Comparison of ENCODE assay signal across 8 cellular contexts in genomic region chr7:102363549-102364393, GRCh38. TPM values are rescaled to one million over a fixed set of nuclear protein-coding genes. Genes with fewer than 3 reads are reported as not detected.
DNase-seq lines count a peak whose midpoint lies in the region; ATAC-seq and TF ChIP-seq lines count a peak whose summit lies in the region.
"Not testable (repeated sequence)": the region's sequence is repeated elsewhere in the genome, so short reads cannot be mapped to it uniquely, and the experiment has no call there.

No MANE protein-coding gene starts in this region.

- TF ChIP-seq RAD21 in liver (IDR thresholded peaks at IDR 0.05), result peak in 1 of 2 donors; percentile 14

- H3K27ac Mint-ChIP-seq in CD14-positive monocyte, result peak overlapping the region; percentile 77 to 90 (median 80)

- under 1% methylated on average over 76 of the region's 76 CpGs for WGBS in liver

- H3K27me3 Mint-ChIP-seq in CD14-positive monocyte (ENCODE audit: low read depth in 3 of 3), result not testable (repeated sequence)

- peak; percentile 96 for DNase-seq in CD14-positive monocyte (ENCODE audit: low spot score)
- peak; percentile 97 for DNase-seq in NCI-H526 treated with DMSO at 0.1 percent for 48 hours (lab: John Stamatoyannopoulos, UW)
- peak; percentile 89 for DNase-seq in activated CD4-positive, alpha-beta T cell treated with anti-CD3 and anti-CD28 coated beads, Interleukin-2, amount 50 U/mL, for 1 hour
- peak; percentile 98 for DNase-seq in dermis blood vessel endothelial cell
- DNase-seq in stimulated activated CD4-positive, alpha-beta T cell treated with anti-CD3 and anti-CD28 coated beads, Interleukin-4, amount 100 ng/mL, for 1 hour, result peak; percentile 90

- peak overlapping the region; percentile 60 to 67 for H3K9ac ChIP-seq in liver (ENCODE audit: low read depth in 1 of 2, low read length in 2 of 2)

- H3K4me3 ChIP-seq in liver (ENCODE audit: low read depth in 1 of 3, low read length in 3 of 3), result peak overlapping the region; percentile 69 to 76 (median 69)

- not testable (repeated sequence) for H3K9me3 Mint-ChIP-seq in CD14-positive monocyte

- peaks cover 12% of the 10 kb centered on the region for H3K4me1 Mint-ChIP-seq in CD14-positive monocyte

- H3K27me3 ChIP-seq in liver (ENCODE audit: control insufficient read depth in 4 of 4, insufficient read depth in 4 of 4, low read length in 3 of 4), result not testable (repeated sequence)

- peak; percentile 98 for ATAC-seq in GM19351 (IDR thresholded peaks at IDR 0.05; ENCODE audit: unreplicated experiment)
- ATAC-seq in HG03520 (IDR thresholded peaks at IDR 0.05; ENCODE audit: unreplicated experiment), result peak; percentile 97

- H3K9me3 ChIP-seq in liver (ENCODE audit: control insufficient read depth in 4 of 4, low read length in 3 of 4), result not testable (repeated sequence)

- peak overlapping the region; percentile 88 to 94 for H3K4me3 Mint-ChIP-seq in CD14-positive monocyte

- H3K4me1 ChIP-seq in liver (ENCODE audit: control insufficient read depth in 4 of 4, insufficient read depth in 4 of 4, low read length in 3 of 4), result not testable (repeated sequence)

- H3K27ac ChIP-seq in liver (ENCODE audit: low read depth in 1 of 2, low read length in 2 of 2), result peak overlapping the region; percentile 91 to 94

- intact Hi-C loops in CD14-positive monocyte (cut with micrococcal nuclease), result not testable (repeated sequence)

- H3K36me3 ChIP-seq in liver (ENCODE audit: control insufficient read depth in 4 of 4, insufficient read depth in 3 of 4, low read depth in 1 of 4, low read length in 3 of 4), result not testable (repeated sequence)

- peaks cover 11 to 18% of the 10 kb centered on the region in 2 donors for H3K36me3 Mint-ChIP-seq in CD14-positive monocyte

- peak; percentile 16 for TF ChIP-seq CTCF in CD14-positive monocyte (IDR thresholded peaks at IDR 0.05)
- TF ChIP-seq CTCF in liver (IDR thresholded peaks at IDR 0.05; ENCODE audit: low read depth, low read length, missing input control), result not testable (repeated sequence)

TF ChIP-seq in liver, 16 proteins besides CTCF, POLR2A, EP300 and RAD21:
- peak; percentile 35 for TF ChIP-seq TAF1 (conservative IDR thresholded peaks at IDR 0.05)
- peak; percentile 64 to 78 for TF ChIP-seq HNF4A (conservative IDR thresholded peaks at IDR 0.05)
- TF ChIP-seq ZBTB33 (IDR thresholded peaks at IDR 0.05), result peak; percentile 95
- peak; percentile 72 for TF ChIP-seq REST (IDR thresholded peaks at IDR 0.05)
- TF ChIP-seq RXRA (IDR thresholded peaks at IDR 0.05), result peak; percentile 71 to 86
- TF ChIP-seq JUND (IDR thresholded peaks at IDR 0.05), result peak; percentile 33 to 50
- TF ChIP-seq MAX (IDR thresholded peaks at IDR 0.05), result peak; percentile 81
- peak; percentile 95 for TF ChIP-seq YY1 (IDR thresholded peaks at IDR 0.05)
- peak; percentile 90 for TF ChIP-seq NR2F2 (IDR thresholded peaks at IDR 0.05)
- TF ChIP-seq EGR1 (IDR thresholded peaks at IDR 0.05; ENCODE audit: low read depth in 2 of 2), result peak; percentile 39 to 82
- peak; percentile 80 for TF ChIP-seq SP1 (IDR thresholded peaks at IDR 0.05)
- TF ChIP-seq GABPA (IDR thresholded peaks at IDR 0.05 in 1 of 2, conservative IDR thresholded peaks at IDR 0.05 in 1 of 2), result peak; percentile 76 to 95

RNA-seq across cellular contexts. Expression of gene SPDYE6, which starts 7.5 kb away (rescaled TPM):
- under 1 TPM; 0.12 to 0.29 TPM for polyA plus RNA-seq in CD14-positive monocyte
- not detected in 2 replicates for total RNA-seq in dermis blood vessel endothelial cell
- not detected for total RNA-seq in liver
- 1 to 10 TPM in 1 of 2 donors, not detected in 1; 2.4 TPM for polyA plus RNA-seq in liver

RNA-seq across cellular contexts. Expression of gene PRKRIP1, which starts 32.4 kb away (rescaled TPM):
- polyA plus RNA-seq in CD14-positive monocyte (1 to 10 TPM; 6.6 to 7.4 TPM), liver (1 to 10 TPM; 5.4 to 7.3 TPM)
- total RNA-seq in dermis blood vessel endothelial cell (15.9 and 18.0 TPM in 2 replicates), liver (10 to 100 TPM in 1 of 2 donors, 1 to 10 TPM in 1; 6.8 to 15.8 TPM)

Comparison
In these comparisons a context has a peak if more than half of its experiments do, and no peak if none do; other contexts are left out.
1. Peak in every context shown above with its lines: DNase-seq, ATAC-seq, H3K4me3 ChIP-seq and H3K27ac ChIP-seq.